Comparison of ENCODE assay signal across 14 cellular contexts in the genomic region with DNA sequence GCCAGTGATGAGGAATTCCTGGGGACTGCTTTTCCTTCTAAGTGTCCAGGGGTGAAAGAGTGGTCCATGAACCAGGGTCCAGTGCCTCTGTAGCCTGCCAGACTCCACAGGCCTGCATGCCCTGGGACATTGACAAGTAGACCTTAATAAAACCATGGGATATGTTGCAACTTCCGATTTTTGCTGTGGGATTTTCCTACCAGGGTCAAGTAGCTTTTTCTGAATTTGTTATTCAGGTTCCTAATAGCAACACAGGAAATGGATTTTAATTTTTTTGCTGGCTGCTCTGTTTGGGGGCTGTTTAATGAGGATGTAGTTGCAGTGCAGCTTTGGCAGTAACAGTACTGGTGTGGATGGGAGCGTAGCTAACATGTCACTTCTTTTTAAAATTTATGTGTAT. TPM values are rescaled to one million over a fixed set of nuclear protein-coding genes. Genes with fewer than 3 reads are reported as not detected.
A peak's percentile ranks its signal among the peaks of the same experiment; 100 is the strongest.
DNase-seq lines count a peak whose midpoint lies in the region; ATAC-seq and TF ChIP-seq lines count a peak whose summit lies in the region.
"Had no signal": no experiment of that assay in that cellular context is flagged by ENCODE, and none has a peak within 500 bp of the region (broad histone marks: within the 10 kb centered on the region; RNA-seq: fewer than 3 reads in every experiment).

No MANE protein-coding gene starts in this region.

- peaks cover 32% of the 10 kb centered on the region for H3K4me1 Mint-ChIP-seq in T-helper 17 cell

- H3K4me3 Mint-ChIP-seq in T-helper 17 cell, result no peak overlapping the region

- POLR2A ChIA-PET in HEK293T (lab: Yijun Ruan, JAX), result no interaction called here

- H3K4me1 ChIP-seq in right cardiac atrium (ENCODE audit: control insufficient read depth, insufficient read depth, low read length), result peaks cover 44% of the 10 kb centered on the region

- CTCF ChIA-PET in HEK293T (lab: Yijun Ruan, JAX), result no interaction called here

- DNase-seq in CD1c-positive myeloid dendritic cell (ENCODE audit: extremely low spot score) (peak; percentile 81), T-helper 17 cell (no peak), right cardiac atrium (no peak), sciatic nerve (ENCODE audit: low spot score) (no peak), NK-92 (lab: John Stamatoyannopoulos, UW; ENCODE audit: unreplicated experiment) (no peak), HEK293T (ENCODE audit: extremely low spot score) (no peak), activated T-cell treated with anti-CD3 and anti-CD28 coated beads for 4 hours (no peak)
- DNase-seq in stimulated activated CD4-positive, alpha-beta T cell treated with anti-CD3 and anti-CD28 coated beads, Interleukin-12 subunit alpha, Interleukin-12 subunit beta, amount 100 ng/mL, for 4 hours, result no peak
- DNase-seq: activated effector memory CD4-positive, alpha-beta T cell treated with anti-CD3 and anti-CD28 coated beads, Interleukin-2, amount 50 U/mL, for 16 hours; NCI-H2171; occipital lobe; SHP77 had no signal

- peaks cover 2% of the 10 kb centered on the region for H3K36me3 Mint-ChIP-seq in T-helper 17 cell (ENCODE audit: low read depth)

- H3K27ac Mint-ChIP-seq in T-helper 17 cell, result peak overlapping the region; percentile 65

- H3K27me3 Mint-ChIP-seq in T-helper 17 cell, result no peaks in the 10 kb centered on the region

- intact Hi-C loops in right cardiac atrium (cut with DNase I) (no loop called here), sciatic nerve (cut with DNase I) (no loop called here)

- 25% methylated on average over 2 of the region's 2 CpGs for WGBS in right cardiac atrium

- no peaks in the 10 kb centered on the region for H3K9me3 ChIP-seq in T-helper 17 cell (ENCODE audit: control insufficient read depth, low read length, poor library complexity, severe bottlenecking)
- H3K9me3 ChIP-seq in right cardiac atrium (ENCODE audit: control insufficient read depth, low read length), result no peaks in the 10 kb centered on the region

- ATAC-seq in T-helper 17 cell (no peak), right cardiac atrium (peak in 1 of 2 donors; percentile 13), sciatic nerve (peak; percentile 48)
- ATAC-seq: activated CD4-positive, CD25-positive, alpha-beta regulatory T cell treated with anti-CD3 and anti-CD28 coated beads, Interleukin-2, amount 50 U/mL, for 24 hours; K562 had no signal

- H3K27me3 ChIP-seq in right cardiac atrium (ENCODE audit: control insufficient read depth, insufficient read depth), result no peaks in the 10 kb centered on the region

- peak overlapping the region; percentile 72 for H3K27ac ChIP-seq in right cardiac atrium (ENCODE audit: low read length)

- no peak overlapping the region for H3K4me3 ChIP-seq in right cardiac atrium (ENCODE audit: low read length)
- H3K4me3 ChIP-seq: K562 had no signal

TF ChIP-seq in HEK293T, 16 proteins besides CTCF, POLR2A, EP300 and RAD21:
- TF ChIP-seq FOXM1 (IDR thresholded peaks at IDR 0.05; ENCODE audit: borderline replicate concordance), result no peak
- no peak for TF ChIP-seq SUZ12 (IDR thresholded peaks at IDR 0.05)
- TF ChIP-seq LEF1 (IDR thresholded peaks at IDR 0.05; ENCODE audit: borderline replicate concordance), result no peak
- no peak for TF ChIP-seq BHLHE40 (IDR thresholded peaks at IDR 0.05; ENCODE audit: borderline replicate concordance)
- TF ChIP-seq TARDBP (IDR thresholded peaks at IDR 0.05), result no peak
- no peak for TF ChIP-seq SP1 (IDR thresholded peaks at IDR 0.05)
- no peak for TF ChIP-seq HDGF (IDR thresholded peaks at IDR 0.05; ENCODE audit: borderline replicate concordance)
- no peak for TF ChIP-seq ZNF384 (IDR thresholded peaks at IDR 0.05)
- TF ChIP-seq L3MBTL2 (conservative IDR thresholded peaks at IDR 0.05), result no peak
- TF ChIP-seq ELF4 (IDR thresholded peaks at IDR 0.05), result no peak
TF ChIP-seq in HEK293T: peak in this region for 0.

RNA-seq across cellular contexts. Expression of gene WBP1L, which starts 42.1 kb away (rescaled TPM):
- total RNA-seq in T-helper 17 cell (10 to 100 TPM; 21.1 to 26.6 TPM), right cardiac atrium (10 to 100 TPM; 35.2 to 50.5 (median 37.8) TPM), sciatic nerve (66.2 TPM)
- 19.1 TPM for polyA plus RNA-seq in right cardiac atrium

RNA-seq across cellular contexts. Expression of gene CYP17A1, which starts 51.4 kb away (rescaled TPM):
- total RNA-seq in T-helper 17 cell, result not detected
- not detected for total RNA-seq in right cardiac atrium
- 0.11 TPM for polyA plus RNA-seq in right cardiac atrium
- 0.18 TPM for total RNA-seq in sciatic nerve
- total RNA-seq: occipital lobe had no signal
- polyA plus RNA-seq: K562 had no signal
